Comparison of ENCODE assay signal across 8 cellular contexts in genomic region chr5:115262405-115263247, GRCh38. TPM values are rescaled to one million over a fixed set of nuclear protein-coding genes. Genes with fewer than 3 reads are reported as not detected.
DNase-seq lines count a peak whose midpoint lies in the region; ATAC-seq and TF ChIP-seq lines count a peak whose summit lies in the region.

Gene PGGT1B (minus strand): TSS chr5:115262877. CDS start chr5:115262851, 26 bp downstream.

- H3K4me2 ChIP-seq in GM23338 = peak within 1 kb of the TSS; percentile 81

- peaks cover 18% of the 10 kb centered on the region for H3K4me1 Mint-ChIP-seq in GM23338

- H3K27ac ChIP-seq in GM23338 (ENCODE audit: low read depth) = peak within 1 kb of the TSS; percentile 81; the same call in 1 of the 2 replicates
- H3K27ac ChIP-seq in subcutaneous abdominal adipose tissue (ENCODE audit: low read depth, low read length) = peak within 1 kb of the TSS; percentile 63

- peak; percentile 96 for ATAC-seq in GM23338

- peaks cover 6% of the 10 kb centered on the region for H3K27me3 Mint-ChIP-seq in GM23338 (ENCODE audit: insufficient read depth, low read depth, poor library complexity)

- no peaks in the 10 kb centered on the region for H3K9me2 ChIP-seq in GM23338 (ENCODE audit: insufficient read depth)

- in situ Hi-C loops in SK-MEL-5 (cut with HindIII; ENCODE audit: low pct_unique_long_range_greater_than_20kb, low sequenced_read_pairs) = no loop called here

- H3K4me1 ChIP-seq in GM23338 (ENCODE audit: insufficient read depth) (peaks cover 8% of the 10 kb centered on the region; the same call in 1 of the 2 replicates), neuron (ENCODE audit: insufficient read depth, low read length) (peaks cover 18% of the 10 kb centered on the region), subcutaneous abdominal adipose tissue (ENCODE audit: control insufficient read depth in 5 of 5, insufficient read depth in 5 of 5, low read length in 5 of 5) (peaks cover 3 to 29% (median 20%) of the 10 kb centered on the region in 5 donors)

- peaks cover 4% of the 10 kb centered on the region; the same call in 1 of the 2 replicates for H3K36me3 ChIP-seq in GM23338 (ENCODE audit: insufficient read depth)
- peaks cover 12% of the 10 kb centered on the region for H3K36me3 ChIP-seq in neuron (ENCODE audit: insufficient read depth, low read length)
- peaks cover 0 to 9% (median 2%) of the 10 kb centered on the region in 5 donors for H3K36me3 ChIP-seq in subcutaneous abdominal adipose tissue (ENCODE audit: control insufficient read depth in 5 of 5, insufficient read depth in 5 of 5, low read length in 5 of 5)

- no peaks in the 10 kb centered on the region for H3F3A ChIP-seq in GM23338 (replicated peaks; ENCODE audit: low read depth)

- H3K36me3 Mint-ChIP-seq in GM23338 (ENCODE audit: low read depth) = peaks cover 6% of the 10 kb centered on the region; the same call in 2 of the 3 replicates

- peak within 1 kb of the TSS; percentile 73 to 93 (median 90) for H3K9ac ChIP-seq in subcutaneous abdominal adipose tissue (ENCODE audit: low read length in 5 of 5)

- H3K27ac Mint-ChIP-seq in GM23338 = peak within 1 kb of the TSS; percentile 93

- H3K4me3 ChIP-seq in GM23338 (peak within 1 kb of the TSS; percentile 75), LNCaP clone FGC (ENCODE audit: low read depth, low read length) (peak within 1 kb of the TSS; percentile 79), neuron (ENCODE audit: low read length) (peak within 1 kb of the TSS; percentile 79), subcutaneous abdominal adipose tissue (ENCODE audit: low read depth in 1 of 5, low read length in 5 of 5) (peak within 1 kb of the TSS; percentile 77 to 98 (median 92))

- TF ChIP-seq CTCF in GM23338 (conservative IDR thresholded peaks at IDR 0.05; ENCODE audit: low read depth in 2 of 2) (no peak), LNCaP clone FGC (IDR thresholded peaks at IDR 0.05; ENCODE audit: control insufficient read depth, extremely low read depth, insufficient read depth) (no peak)

- peaks cover 47% of the 10 kb centered on the region for H3K79me2 ChIP-seq in GM23338 (replicated peaks; ENCODE audit: insufficient read depth)

- H3K27me3 ChIP-seq in GM23338 (ENCODE audit: insufficient read depth) = no peaks in the 10 kb centered on the region
- H3K27me3 ChIP-seq in neuron (ENCODE audit: insufficient read depth, low read length) = no peaks in the 10 kb centered on the region
- H3K27me3 ChIP-seq in subcutaneous abdominal adipose tissue (ENCODE audit: control insufficient read depth in 5 of 5, insufficient read depth in 4 of 5, low read length in 5 of 5) = no peaks in the 10 kb centered on the region

- H2AFZ ChIP-seq in GM23338 (peak within 1 kb of the TSS; percentile 91), neuron (ENCODE audit: low read depth, low read length) (peak within 1 kb of the TSS; percentile 79)

- peak within 1 kb of the TSS; percentile 90 for H3K4me3 Mint-ChIP-seq in GM23338

- DNase-seq in ELR (ENCODE audit: low read depth) (peak; percentile 76), GM23338 (ENCODE audit: low spot score) (peak; percentile 81), LNCaP clone FGC (ENCODE audit: low read depth) (no peak), SK-MEL-5 (ENCODE audit: low read depth, low spot score) (peak; percentile 68), foreskin melanocyte (peak; percentile 61)
- peak; percentile 30 to 65 (median 42) for DNase-seq in activated naive CD4-positive, alpha-beta T cell (lab: John Stamatoyannopoulos, UW)

- no peaks in the 10 kb centered on the region for H3K9me3 ChIP-seq in neuron (ENCODE audit: low read length)
- H3K9me3 ChIP-seq in subcutaneous abdominal adipose tissue (ENCODE audit: control insufficient read depth in 5 of 5, low read length in 5 of 5) = no peaks in the 10 kb centered on the region

- no peaks in the 10 kb centered on the region for H3K9me3 Mint-ChIP-seq in GM23338

- H4K20me1 ChIP-seq in GM23338 (replicated peaks; ENCODE audit: insufficient read depth) = no peaks in the 10 kb centered on the region

TF ChIP-seq in GM23338, 12 proteins besides CTCF, POLR2A, EP300 and RAD21 (continues in another document):
- TF ChIP-seq POLR2AphosphoS5 (IDR thresholded peaks at IDR 0.05; ENCODE audit: low read depth) (peak; percentile 83), CREB1 (CRISPR knock-in tag; IDR thresholded peaks at IDR 0.05; ENCODE audit: low read depth) (peak; percentile 76), ZNF462 (CRISPR knock-in tag; IDR thresholded peaks at IDR 0.05) (no peak), JUNB (IDR thresholded peaks at IDR 0.05; ENCODE audit: unreplicated experiment) (no peak)

RNA-seq across cellular contexts. Expression of gene PGGT1B, which starts in this region (rescaled TPM):
- 12.9 and 13.0 TPM in 2 replicates for total RNA-seq in GM23338 (2014; rRNA removed; shearing (Covaris generic))
- polyA plus RNA-seq in GM23338 (2016; fragmentation: Nextera tagmentation; extraction: Ambion mirVana) = 6.4 and 8.6 TPM in 2 replicates
- 24.5 and 27.8 TPM in 2 replicates for total RNA-seq in SK-MEL-5 (2014; rRNA removed; shearing (Covaris generic))
- polyA plus RNA-seq in SK-MEL-5 (2015; cell fraction: cytosol; rRNA removed) = 4.3 and 9.2 TPM in 2 replicates
- 10.1 and 18.5 TPM in 2 replicates for polyA plus RNA-seq in SK-MEL-5 (2015; cell fraction: nucleus; rRNA removed)
